Comparison of ENCODE assay signal across 1 cellular context in genomic region chr11:13314676-13315394, GRCh38.
TF ChIP-seq lines count a peak whose summit lies in the region.

No MANE protein-coding gene starts in this region.

TF ChIP-seq in H1, 55 proteins besides CTCF, POLR2A, EP300 and RAD21:
- TF ChIP-seq TAF7 (optimal IDR thresholded peaks at IDR 0.05; ENCODE audit: borderline replicate concordance, low read depth, low read length) = no peak
- no peak for TF ChIP-seq NANOG (IDR thresholded peaks at IDR 0.05; ENCODE audit: insufficient read depth, low read depth, low read length, poor library complexity, severe bottlenecking)
- no peak for TF ChIP-seq RFX5 (IDR thresholded peaks at IDR 0.05; ENCODE audit: borderline replicate concordance, low read depth, low read length)
- TF ChIP-seq RBBP5 (IDR thresholded peaks at IDR 0.05; ENCODE audit: borderline replicate concordance, low read depth, low read length) = no peak
- no peak for TF ChIP-seq SUZ12 (IDR thresholded peaks at IDR 0.05; ENCODE audit: low read length)
